Comparison of ENCODE assay signal across 20 cellular contexts in genomic region chr19:2213799-2214198, GRCh38. TPM values are rescaled to one million over a fixed set of nuclear protein-coding genes. Genes with fewer than 3 reads are reported as not detected.
A peak's percentile ranks its signal among the peaks of the same experiment; 100 is the strongest.
DNase-seq lines count a peak whose midpoint lies in the region; ATAC-seq and TF ChIP-seq lines count a peak whose summit lies in the region.
"Had no signal": no experiment of that assay in that cellular context is flagged by ENCODE, and none has a peak within 500 bp of the region (broad histone marks: within the 10 kb centered on the region; RNA-seq: fewer than 3 reads in every experiment).

No MANE protein-coding gene starts in this region.

- H3K9me3 Mint-ChIP-seq in CD8-positive, alpha-beta memory T cell = no peaks in the 10 kb centered on the region
- H3K9me3 Mint-ChIP-seq: activated naive CD4-positive, alpha-beta T cell treated with anti-CD3 and anti-CD28 coated beads for 36 hours; brain had no signal

- TF ChIP-seq CTCF in right atrium auricular region (IDR thresholded peaks at IDR 0.05) (no peak), upper lobe of right lung (IDR thresholded peaks at IDR 0.05) (no peak), gastroesophageal sphincter (IDR thresholded peaks at IDR 0.05) (no peak)

- H3K4me1 Mint-ChIP-seq in CD8-positive, alpha-beta memory T cell = no peaks in the 10 kb centered on the region
- H3K4me1 Mint-ChIP-seq: brain had no signal

- no peak overlapping the region for H3K27ac Mint-ChIP-seq in CD8-positive, alpha-beta memory T cell
- H3K27ac Mint-ChIP-seq: activated naive CD4-positive, alpha-beta T cell treated with anti-CD3 and anti-CD28 coated beads for 36 hours had no signal

- H3K4me1 ChIP-seq in right atrium auricular region (peaks cover 0 to 6% of the 10 kb centered on the region in 2 donors), esophagus (ENCODE audit: control insufficient read depth in 2 of 2, insufficient read depth in 2 of 2, low read length in 1 of 2) (peaks cover 0 to 14% of the 10 kb centered on the region in 2 donors), upper lobe of right lung (no peaks in the 10 kb centered on the region), gastroesophageal sphincter (peaks cover 0 to 4% (median 0%) of the 10 kb centered on the region in 3 donors)
- H3K4me1 ChIP-seq in CD8-positive, alpha-beta memory T cell (ENCODE audit: insufficient read depth, low read length) = no peaks in the 10 kb centered on the region

- H3K27me3 ChIP-seq in right atrium auricular region = no peaks in the 10 kb centered on the region
- H3K27me3 ChIP-seq in esophagus (ENCODE audit: control insufficient read depth in 1 of 2, insufficient read depth in 2 of 2, low read length in 2 of 2) = no peaks in the 10 kb centered on the region
- H3K27me3 ChIP-seq in upper lobe of right lung = no peaks in the 10 kb centered on the region
- H3K27me3 ChIP-seq in gastroesophageal sphincter = no peaks in the 10 kb centered on the region
- H3K27me3 ChIP-seq in CD8-positive, alpha-beta memory T cell (ENCODE audit: insufficient read depth, low read length, poor library complexity, severe bottlenecking) = no peaks in the 10 kb centered on the region
- H3K27me3 ChIP-seq: heart left ventricle had no signal

- no peak for TF ChIP-seq POLR2A in gastroesophageal sphincter (IDR thresholded peaks at IDR 0.05)

- H3K27me3 Mint-ChIP-seq in CD8-positive, alpha-beta memory T cell = no peaks in the 10 kb centered on the region

- H3K36me3 ChIP-seq in right atrium auricular region (peaks cover 89% of the 10 kb centered on the region), esophagus (ENCODE audit: control insufficient read depth in 2 of 2, insufficient read depth in 2 of 2, low read length in 1 of 2) (peaks cover 19 to 63% of the 10 kb centered on the region in 2 donors), upper lobe of right lung (peaks cover 86% of the 10 kb centered on the region), gastroesophageal sphincter (peaks cover 0 to 100% of the 10 kb centered on the region in 2 donors)
- peaks cover 7% of the 10 kb centered on the region for H3K36me3 ChIP-seq in CD8-positive, alpha-beta memory T cell (ENCODE audit: insufficient read depth, low read length)

- H3K4me3 Mint-ChIP-seq in CD8-positive, alpha-beta memory T cell = no peak overlapping the region
- H3K4me3 Mint-ChIP-seq: activated naive CD4-positive, alpha-beta T cell treated with anti-CD3 and anti-CD28 coated beads for 36 hours; brain had no signal

- H3K9me3 ChIP-seq in right atrium auricular region (no peaks in the 10 kb centered on the region), esophagus (ENCODE audit: control insufficient read depth in 2 of 2, insufficient read depth in 1 of 2, low read depth in 1 of 2, low read length in 1 of 2) (no peaks in the 10 kb centered on the region), upper lobe of right lung (no peaks in the 10 kb centered on the region), gastroesophageal sphincter (no peaks in the 10 kb centered on the region)
- no peaks in the 10 kb centered on the region for H3K9me3 ChIP-seq in CD8-positive, alpha-beta memory T cell (ENCODE audit: low read length)
- H3K9me3 ChIP-seq: heart left ventricle had no signal

- H3K4me3 ChIP-seq in right atrium auricular region = no peak overlapping the region
- peak overlapping the region in 1 of 2 donors; percentile 14 for H3K4me3 ChIP-seq in esophagus (ENCODE audit: low read depth in 1 of 2, low read length in 2 of 2)
- H3K4me3 ChIP-seq in upper lobe of right lung = no peak overlapping the region
- H3K4me3 ChIP-seq in gastroesophageal sphincter = no peak overlapping the region
- H3K4me3 ChIP-seq in CD8-positive, alpha-beta memory T cell (ENCODE audit: low read length) = no peak overlapping the region
- H3K4me3 ChIP-seq: heart left ventricle had no signal

- intact Hi-C loops in Right ventricle myocardium superior (cut with DNase I) = no loop called here
- intact Hi-C loops in upper lobe of right lung (cut with DNase I) = no loop called here

- POLR2A ChIA-PET in CD8-positive, alpha-beta memory T cell (lab: Charles Lee) = no interaction called here

- peaks cover 0 to 71% (median 4%) of the 10 kb centered on the region in 3 donors for H3K36me3 Mint-ChIP-seq in CD8-positive, alpha-beta memory T cell

- 75 to 82% methylated on average over 26 of the region's 26 CpGs for WGBS in esophagus, 2 donors
- no CpG with 5 or more reads among the region's 26 CpGs for WGBS in gastroesophageal sphincter (ENCODE audit: low coverage in 1 of 2), 2 donors

- DNase-seq in Right ventricle myocardium superior = no peak
- no peak for DNase-seq in right atrium auricular region (ENCODE audit: low spot score)
- DNase-seq in occipital lobe (lab: John Stamatoyannopoulos, UW) = peak; percentile 31
- no peak for DNase-seq in upper lobe of right lung
- DNase-seq in CD8-positive, alpha-beta memory T cell = no peak
- no peak for DNase-seq in GDM1 (lab: John Stamatoyannopoulos, UW)
- DNase-seq: activated naive CD4-positive, alpha-beta T cell treated with anti-CD3 and anti-CD28 coated beads for 36 hours; erythroblast; islet precursor cell; KG1; NCI-H1105 treated with DMSO at 0.1 percent for 48 hours; stimulated activated naive CD4-positive, alpha-beta T cell; T-helper 2 cell had no signal

- ATAC-seq in Right ventricle myocardium superior (ENCODE audit: poor library complexity) (peak; percentile 59), upper lobe of right lung (peak; percentile 5), gastroesophageal sphincter (no peak)

- CTCF ChIA-PET in CD8-positive, alpha-beta memory T cell (lab: Charles Lee) = interaction anchor here (0.8 kb wide), 1 partner anchor 178 kb away, joined by 3 read pairs; no protein-coding TSS in a partner anchor

- TF ChIP-seq EP300 in gastroesophageal sphincter (IDR thresholded peaks at IDR 0.05) = no peak

- H3K27ac ChIP-seq in right atrium auricular region (no peak overlapping the region), esophagus (ENCODE audit: low read depth in 2 of 2, low read length in 1 of 2) (peak overlapping the region; percentile 81 to 90), upper lobe of right lung (peak overlapping the region; percentile 30), gastroesophageal sphincter (no peak overlapping the region)
- H3K27ac ChIP-seq in CD8-positive, alpha-beta memory T cell (ENCODE audit: low read depth, low read length) = no peak overlapping the region
- H3K27ac ChIP-seq: heart left ventricle had no signal

RNA-seq across cellular contexts. Expression of gene PLEKHJ1, which starts 22.3 kb away (rescaled TPM):
- total RNA-seq in Right ventricle myocardium superior (59.6 TPM), right atrium auricular region (10 to 100 TPM; 44.1 to 53.0 TPM), occipital lobe (35.7 TPM), upper lobe of right lung (54.6 TPM), gastroesophageal sphincter (10 to 100 TPM; 41.6 to 56.7 (median 51.7) TPM)
- 10 to 100 TPM; 55.5 to 59.5 TPM for polyA plus RNA-seq in esophagus
- 10 to 100 TPM; 96.6 to 99.1 TPM for total RNA-seq in CD8-positive, alpha-beta memory T cell
- polyA plus RNA-seq in CD8-positive, alpha-beta memory T cell = 120 TPM

RNA-seq across cellular contexts. Expression of gene SF3A2, which starts 22.8 kb away (rescaled TPM):
- total RNA-seq in Right ventricle myocardium superior (30.0 TPM), right atrium auricular region (10 to 100 TPM; 17.3 to 30.4 TPM), occipital lobe (26.4 TPM), upper lobe of right lung (67.1 TPM), gastroesophageal sphincter (10 to 100 TPM; 27.5 to 40.3 (median 37.4) TPM)
- 10 to 100 TPM; 38.2 to 55.3 TPM for polyA plus RNA-seq in esophagus
- 100 to 1,000 TPM; 131 to 138 TPM for total RNA-seq in CD8-positive, alpha-beta memory T cell
- polyA plus RNA-seq in CD8-positive, alpha-beta memory T cell = 36.2 TPM

RNA-seq across cellular contexts. Expression of gene AMH, which starts 35.3 kb away (rescaled TPM):
- 0.24 TPM for total RNA-seq in Right ventricle myocardium superior
- total RNA-seq in right atrium auricular region = under 1 TPM in 1 of 2 donors, not detected in 1; 0.98 TPM
- polyA plus RNA-seq in esophagus = 1 to 10 TPM in 1 of 2 donors, under 1 TPM in 1; 0.55 to 2.5 TPM
- not detected for total RNA-seq in occipital lobe
- 6.1 TPM for total RNA-seq in upper lobe of right lung
- 1 to 10 TPM in 1 of 4 donors, under 1 TPM in 3; 0.23 to 1.2 (median 0.47) TPM for total RNA-seq in gastroesophageal sphincter
- total RNA-seq in CD8-positive, alpha-beta memory T cell = 1 to 10 TPM; 5.9 to 7.4 TPM
- not detected for polyA plus RNA-seq in CD8-positive, alpha-beta memory T cell
- polyA plus RNA-seq: AG04450 had no signal

RNA-seq across cellular contexts. Expression of gene JSRP1, which starts 42.4 kb away (rescaled TPM):
- total RNA-seq in Right ventricle myocardium superior = 0.35 TPM
- total RNA-seq in right atrium auricular region = under 1 TPM in 1 of 2 donors, not detected in 1; 0.39 TPM
- under 1 TPM; 0.13 to 0.20 TPM for polyA plus RNA-seq in esophagus
- not detected for total RNA-seq in occipital lobe
- total RNA-seq in upper lobe of right lung = 1.1 TPM
- total RNA-seq in gastroesophageal sphincter = under 1 TPM in 1 of 4 donors, not detected in 3; 0.37 TPM
- 1 to 10 TPM in 1 of 2 experiments, under 1 TPM in 1; 0.73 to 1.0 TPM for total RNA-seq in CD8-positive, alpha-beta memory T cell
- 0.91 TPM for polyA plus RNA-seq in CD8-positive, alpha-beta memory T cell
- total RNA-seq: mononuclear cell, osteocyte had no signal
- polyA plus RNA-seq: AG04450 had no signal

RNA-seq across cellular contexts. Expression of gene DOT1L, which starts 50.1 kb away (rescaled TPM):
- 9.6 TPM for total RNA-seq in Right ventricle myocardium superior
- 10 to 100 TPM in 1 of 2 donors, 1 to 10 TPM in 1; 6.7 to 10.3 TPM for total RNA-seq in right atrium auricular region
- 10 to 100 TPM in 1 of 2 donors, 1 to 10 TPM in 1; 7.6 to 17.9 TPM for polyA plus RNA-seq in esophagus
- 4.7 TPM for total RNA-seq in occipital lobe
- total RNA-seq in upper lobe of right lung = 42.0 TPM
- total RNA-seq in gastroesophageal sphincter = 10 to 100 TPM in 2 of 4 donors, 1 to 10 TPM in 2; 4.4 to 12.8 (median 10.2) TPM
- total RNA-seq in CD8-positive, alpha-beta memory T cell = 10 to 100 TPM; 82.0 to 84.9 TPM
- polyA plus RNA-seq in CD8-positive, alpha-beta memory T cell = 1.2 TPM

Comparison
In these comparisons a context has a peak if more than half of its experiments do, and no peak if none do; other contexts are left out.
1. H3K27ac ChIP-seq: peak in esophagus (2 of 2) and upper lobe of right lung (single experiment); none in right atrium auricular region (0 of 2), gastroesophageal sphincter (0 of 4) and CD8-positive, alpha-beta memory T cell (single experiment).